Comparison of ENCODE assay signal across 1 cellular context in genomic region chr2:64767670-64768425, GRCh38.
TF ChIP-seq lines count a peak whose summit lies in the region.

No MANE protein-coding gene starts in this region.

TF ChIP-seq in HepG2, 621 proteins besides CTCF, POLR2A, EP300 and RAD21 (continued from another document and continues in another):
- no peak for TF ChIP-seq ZBTB43 (CRISPR knock-in tag; conservative IDR thresholded peaks at IDR 0.05)
- TF ChIP-seq ZNF3 (CRISPR knock-in tag; IDR thresholded peaks at IDR 0.05), result no peak
- TF ChIP-seq ZNF646 (CRISPR knock-in tag; IDR thresholded peaks at IDR 0.05), result no peak
- 0 out of 2 replicates have a peak, but pooled peaks have one; percentile 25 for TF ChIP-seq ZNF362 (CRISPR knock-in tag; IDR thresholded peaks at IDR 0.05; ENCODE audit: borderline replicate concordance)
- TF ChIP-seq HIVEP1 (CRISPR knock-in tag; IDR thresholded peaks at IDR 0.05), result no peak
- TF ChIP-seq SP140L (CRISPR knock-in tag; IDR thresholded peaks at IDR 0.05; ENCODE audit: borderline replicate concordance), result no peak
- TF ChIP-seq STAG1 (CRISPR knock-in tag; IDR thresholded peaks at IDR 0.05), result peak; percentile 46
- 0 out of 2 replicates have a peak, but pooled peaks have one; percentile 26 for TF ChIP-seq ESRRA (CRISPR knock-in tag; IDR thresholded peaks at IDR 0.05; ENCODE audit: low read depth)
- no peak for TF ChIP-seq KIAA2018 (CRISPR knock-in tag; IDR thresholded peaks at IDR 0.05; ENCODE audit: borderline replicate concordance)
- no peak for TF ChIP-seq MLLT10 (CRISPR knock-in tag; IDR thresholded peaks at IDR 0.05)
- no peak for TF ChIP-seq ZNF562 (CRISPR knock-in tag; IDR thresholded peaks at IDR 0.05; ENCODE audit: borderline replicate concordance)
- TF ChIP-seq SUZ12 (IDR thresholded peaks at IDR 0.05; ENCODE audit: low read depth, low read length), result no peak
- TF ChIP-seq ZNF672 (CRISPR knock-in tag; IDR thresholded peaks at IDR 0.05), result no peak
- TF ChIP-seq JUND (CRISPR knock-in tag; IDR thresholded peaks at IDR 0.05), result no peak
- TF ChIP-seq PRDM4 (CRISPR knock-in tag; IDR thresholded peaks at IDR 0.05; ENCODE audit: borderline replicate concordance), result no peak
- TF ChIP-seq ZNF710 (CRISPR knock-in tag; IDR thresholded peaks at IDR 0.05; ENCODE audit: borderline replicate concordance), result no peak
- no peak for TF ChIP-seq ETS1 (CRISPR knock-in tag; IDR thresholded peaks at IDR 0.05)
- no peak for TF ChIP-seq ZBED4 (CRISPR knock-in tag; IDR thresholded peaks at IDR 0.05; ENCODE audit: borderline replicate concordance)
- no peak for TF ChIP-seq KLF9 (CRISPR knock-in tag; IDR thresholded peaks at IDR 0.05; ENCODE audit: low read depth)
- TF ChIP-seq ZMYM3 (CRISPR knock-in tag; IDR thresholded peaks at IDR 0.05), result no peak
- peak; percentile 48; the same call in 1 of the 2 replicates for TF ChIP-seq ZNF430 (CRISPR knock-in tag; IDR thresholded peaks at IDR 0.05)
- no peak for TF ChIP-seq FIP1L1 (IDR thresholded peaks at IDR 0.05; ENCODE audit: borderline replicate concordance, insufficient read depth, low read depth, low read length)
- TF ChIP-seq ATRX (CRISPR knock-in tag; IDR thresholded peaks at IDR 0.05; ENCODE audit: borderline replicate concordance), result no peak
- no peak for TF ChIP-seq ATM (IDR thresholded peaks at IDR 0.05; ENCODE audit: borderline replicate concordance)
